9 cellular contexts compared by ENCODE assay signal in the genomic region with DNA sequence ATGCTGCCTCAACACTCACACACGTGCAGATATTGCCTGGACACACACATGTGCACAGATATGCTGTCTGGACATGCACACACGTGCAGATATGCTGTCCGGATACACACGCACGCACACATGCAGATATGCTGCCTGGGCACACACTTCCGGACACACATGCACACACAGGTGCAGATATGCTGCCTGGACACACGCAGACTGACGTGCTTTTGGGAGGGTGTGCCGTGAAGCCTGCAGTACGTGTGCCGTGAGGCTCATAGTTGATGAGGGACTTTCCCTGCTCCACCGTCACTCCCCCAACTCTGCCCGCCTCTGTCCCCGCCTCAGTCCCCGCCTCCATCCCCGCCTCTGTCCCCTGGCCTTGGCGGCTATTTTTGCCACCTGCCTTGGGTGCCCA. TPM values are rescaled to one million over a fixed set of nuclear protein-coding genes. Genes with fewer than 3 reads are reported as not detected.
DNase-seq lines count a peak whose midpoint lies in the region; ATAC-seq and TF ChIP-seq lines count a peak whose summit lies in the region.
"Had no signal": no experiment of that assay in that cellular context is flagged by ENCODE, and none has a peak within 500 bp of the region (broad histone marks: within the 10 kb centered on the region; RNA-seq: fewer than 3 reads in every experiment).

No MANE protein-coding gene starts in this region.

- no peak for TF ChIP-seq CTCF in WERI-Rb-1 (IDR thresholded peaks at IDR 0.05; ENCODE audit: low read depth, low read length)

- H3K36me3 ChIP-seq in WERI-Rb-1: peaks cover 32% of the 10 kb centered on the region

- H3K4me1 Mint-ChIP-seq in activated CD4-positive, alpha-beta T cell treated with anti-CD3 and anti-CD28 coated beads for 36 hours: peaks cover 5% of the 10 kb centered on the region

- no peak overlapping the region for H3K4me3 Mint-ChIP-seq in activated CD4-positive, alpha-beta T cell treated with anti-CD3 and anti-CD28 coated beads for 36 hours

- no peaks in the 10 kb centered on the region for H3K27me3 Mint-ChIP-seq in activated CD4-positive, alpha-beta T cell treated with anti-CD3 and anti-CD28 coated beads for 36 hours

- CTCF ChIA-PET in activated CD4-positive, alpha-beta T cell treated with anti-CD3 and anti-CD28 coated beads for 36 hours (lab: Charles Lee): no interaction called here

- no peaks in the 10 kb centered on the region for H3K9me3 ChIP-seq in WERI-Rb-1 (ENCODE audit: severe bottlenecking)

- H3K27me3 ChIP-seq in WERI-Rb-1 (ENCODE audit: insufficient read depth, low read depth, severe bottlenecking): no peaks in the 10 kb centered on the region

- POLR2A ChIA-PET in activated CD4-positive, alpha-beta T cell treated with anti-CD3 and anti-CD28 coated beads for 36 hours (lab: Charles Lee): no interaction called here

- no peaks in the 10 kb centered on the region for H3K9me3 Mint-ChIP-seq in activated CD4-positive, alpha-beta T cell treated with anti-CD3 and anti-CD28 coated beads for 36 hours (ENCODE audit: low read depth)

- peaks cover 11% of the 10 kb centered on the region for H3K36me3 Mint-ChIP-seq in activated CD4-positive, alpha-beta T cell treated with anti-CD3 and anti-CD28 coated beads for 36 hours (ENCODE audit: low read depth)

- peak; percentile 95 for ATAC-seq in activated CD4-positive, alpha-beta T cell treated with anti-CD3 and anti-CD28 coated beads for 36 hours
- ATAC-seq in HG02885 (IDR thresholded peaks at IDR 0.05; ENCODE audit: poor library complexity, unreplicated experiment): peak; percentile 83

- H3K27ac ChIP-seq in WERI-Rb-1: no peak overlapping the region

- no peak overlapping the region for H3K27ac Mint-ChIP-seq in activated CD4-positive, alpha-beta T cell treated with anti-CD3 and anti-CD28 coated beads for 36 hours

- intact Hi-C loops in activated CD4-positive, alpha-beta T cell treated with anti-CD3 and anti-CD28 coated beads for 36 hours (cut with DNase I, micrococcal nuclease): loop anchor here in 1 of 2 experiments (1.0 kb wide), 1 partner anchor 14 kb away; no protein-coding TSS in a partner anchor

- DNase-seq in activated CD4-positive, alpha-beta T cell treated with anti-CD3 and anti-CD28 coated beads for 36 hours: peak; percentile 79
- DNase-seq in activated CD4-positive, alpha-beta T cell treated with anti-CD3 and anti-CD28 coated beads for 1 hour: no peak
- DNase-seq in WERI-Rb-1 (peak; percentile 63), iris pigment epithelial cell (ENCODE audit: low read depth) (peak; percentile 23), NCI-H2196 treated with DMSO at 0.1 percent for 48 hours (lab: John Stamatoyannopoulos, UW; ENCODE audit: unreplicated experiment) (no peak), SW 1271 (lab: John Stamatoyannopoulos, UW) (no peak), midbrain (lab: John Stamatoyannopoulos, UW) (no peak)

- no peak overlapping the region for H3K4me3 ChIP-seq in WERI-Rb-1 (ENCODE audit: low read depth, low read length)
- H3K4me3 ChIP-seq: SK-N-MC had no signal

RNA-seq across cellular contexts. Expression of a gene that starts 14.7 kb away (rescaled TPM):
- total RNA-seq in activated CD4-positive, alpha-beta T cell treated with anti-CD3 and anti-CD28 coated beads for 36 hours: 10 to 100 TPM; 17.6 to 23.5 TPM

RNA-seq across cellular contexts. Expression of a gene that starts 32.9 kb away (rescaled TPM):
- under 1 TPM; 0.21 to 0.43 TPM for total RNA-seq in activated CD4-positive, alpha-beta T cell treated with anti-CD3 and anti-CD28 coated beads for 36 hours

RNA-seq across cellular contexts. Expression of a gene that starts 39.3 kb away (rescaled TPM):
- 1 to 10 TPM; 6.4 to 9.0 TPM for total RNA-seq in activated CD4-positive, alpha-beta T cell treated with anti-CD3 and anti-CD28 coated beads for 36 hours

RNA-seq across cellular contexts. Expression of a gene that starts 52.7 kb away (rescaled TPM):
- 10 to 100 TPM in 1 of 2 experiments, 1 to 10 TPM in 1; 9.3 to 11.3 TPM for total RNA-seq in activated CD4-positive, alpha-beta T cell treated with anti-CD3 and anti-CD28 coated beads for 36 hours

Comparison
In these comparisons a context has a peak if more than half of its experiments do, and no peak if none do; other contexts are left out.
1. DNase-seq: peak in activated CD4-positive, alpha-beta T cell treated with anti-CD3 and anti-CD28 coated beads for 36 hours (single experiment), WERI-Rb-1 (single experiment) and iris pigment epithelial cell (single experiment); none in activated CD4-positive, alpha-beta T cell treated with anti-CD3 and anti-CD28 coated beads for 1 hour (single experiment), NCI-H2196 treated with DMSO at 0.1 percent for 48 hours (single experiment), SW 1271 (0 of 2) and midbrain (single experiment).